9 cellular contexts compared by ENCODE assay signal in genomic region chr1:156106624-156107488, GRCh38. TPM values are rescaled to one million over a fixed set of nuclear protein-coding genes. Genes with fewer than 3 reads are reported as not detected.
DNase-seq lines count a peak whose midpoint lies in the region; ATAC-seq and TF ChIP-seq lines count a peak whose summit lies in the region.
"Had no signal": no experiment of that assay in that cellular context is flagged by ENCODE, and none has a peak within 500 bp of the region (broad histone marks: within the 10 kb centered on the region; RNA-seq: fewer than 3 reads in every experiment).

No MANE protein-coding gene starts in this region.

- CTCF ChIA-PET in IMR-90 (lab: Yijun Ruan, JAX), result interaction anchor here (1.0 kb wide), 1 partner anchor 23 kb away, joined by 3 read pairs; no protein-coding TSS in a partner anchor

- peak overlapping the region; percentile 77 for H2AK9ac ChIP-seq in IMR-90 (replicated peaks; ENCODE audit: low read depth, low read length, poor library complexity)

- H3K4me3 ChIP-seq in DOHH2 (ENCODE audit: low read length) (peak overlapping the region; percentile 68), IMR-90 (ENCODE audit: insufficient read depth, low read depth, low read length) (peak overlapping the region; percentile 14; the same call in 1 of the 2 replicates), body of pancreas (no peak overlapping the region)

- dilution Hi-C loops in IMR-90 (cut with HindIII; ENCODE audit: low sequenced_read_pairs, unreplicated experiment), result no loop called here

- H3K36me3 ChIP-seq in DOHH2 (ENCODE audit: control insufficient read depth, low read length), result no peaks in the 10 kb centered on the region
- no peaks in the 10 kb centered on the region for H3K36me3 ChIP-seq in IMR-90 (ENCODE audit: control insufficient read depth, insufficient read depth, low read length)
- H3K36me3 ChIP-seq in body of pancreas (replicated peaks in 1 of 2; ENCODE audit: insufficient read depth in 1 of 2, low read depth in 2 of 2), result no peaks in the 10 kb centered on the region

- no peak for TF ChIP-seq CTCF in DOHH2 (IDR thresholded peaks at IDR 0.05; ENCODE audit: low read depth, low read length, poor library complexity, severe bottlenecking)
- no peak for TF ChIP-seq CTCF in IMR-90 (conservative IDR thresholded peaks at IDR 0.05; ENCODE audit: low read depth, low read length)
- TF ChIP-seq CTCF in body of pancreas (IDR thresholded peaks at IDR 0.05), result no peak

- no peak for TF ChIP-seq POLR2A in IMR-90 (IDR thresholded peaks at IDR 0.05; ENCODE audit: low read depth, low read length)
- TF ChIP-seq POLR2A in body of pancreas (IDR thresholded peaks at IDR 0.05), result no peak

- ATAC-seq in IMR-90 (ENCODE audit: low read depth) (peak; percentile 15), body of pancreas (peak; percentile 34), HG03565 (IDR thresholded peaks at IDR 0.05; ENCODE audit: unreplicated experiment) (no peak)

- no peaks in the 10 kb centered on the region for H3K79me2 ChIP-seq in DOHH2 (ENCODE audit: control insufficient read depth, low read length)

- H3F3A ChIP-seq in DOHH2 (ENCODE audit: control insufficient read depth, insufficient read depth), result peaks cover 5% of the 10 kb centered on the region

- BruUV-seq in IMR-90 (replicated peaks; lab: Mats Ljungman, UMichigan), result no TSS peak

- peaks cover 32% of the 10 kb centered on the region for H3K9me1 ChIP-seq in IMR-90 (ENCODE audit: insufficient read depth, low read length)

- H3K4me1 ChIP-seq in DOHH2 (ENCODE audit: control insufficient read depth, low read length), result peaks cover 46% of the 10 kb centered on the region
- peaks cover 45% of the 10 kb centered on the region for H3K4me1 ChIP-seq in IMR-90 (ENCODE audit: control insufficient read depth, insufficient read depth, low read length)
- peaks cover 43% of the 10 kb centered on the region for H3K4me1 ChIP-seq in body of pancreas

- peak overlapping the region; percentile 52 for H2BK120ac ChIP-seq in IMR-90 (ENCODE audit: low read depth, low read length)

- H2BK20ac ChIP-seq in IMR-90 (ENCODE audit: low read depth, low read length), result peak overlapping the region; percentile 19

- H3K9me2 ChIP-seq in DOHH2 (replicated peaks; ENCODE audit: control insufficient read depth, low read length), result no peaks in the 10 kb centered on the region

- H4K20me1 ChIP-seq in DOHH2 (ENCODE audit: control insufficient read depth, insufficient read depth, low read depth, low read length) (no peaks in the 10 kb centered on the region), IMR-90 (ENCODE audit: insufficient read depth, low read length) (no peaks in the 10 kb centered on the region)

- peak overlapping the region; percentile 77 for H3K4me2 ChIP-seq in DOHH2 (ENCODE audit: low read length)
- peak overlapping the region; percentile 72 for H3K4me2 ChIP-seq in IMR-90 (ENCODE audit: low read depth, low read length)

- H3K79me1 ChIP-seq in IMR-90 (ENCODE audit: low read depth in 1 of 2, low read length in 2 of 2), result peaks cover 22 to 60% of the 10 kb centered on the region in 2 experiments

- peak overlapping the region; percentile 30; the same call in 1 of the 2 replicates for H3K9ac ChIP-seq in IMR-90 (ENCODE audit: low read depth, low read length)

- in situ Hi-C loops in IMR-90 (cut with MboI; ENCODE audit: low sequenced_read_pairs), result no loop called here

- peak overlapping the region; percentile 15 for H2BK5ac ChIP-seq in IMR-90 (ENCODE audit: low read depth, low read length, poor library complexity, severe bottlenecking)

- intact Hi-C loops in IMR-90 (cut with micrococcal nuclease) (loop anchor here (1.0 kb wide), 1 partner anchor 7 kb away; the partner anchor contains the start of gene LMNA), body of pancreas (cut with DNase I) (no loop called here)

- H3K23ac ChIP-seq in IMR-90 (ENCODE audit: low read depth, low read length), result peak overlapping the region; percentile 70

- H3K14ac ChIP-seq in IMR-90 (replicated peaks; ENCODE audit: low read depth, low read length), result peak overlapping the region; percentile 80

- DNase-seq in IMR-90, result peak; percentile 40
- DNase-seq in body of pancreas, result peak in 3 of 4 donors; percentile 41 to 54 (median 50)
- peak; percentile 64 for DNase-seq in left kidney (ENCODE audit: low read depth, low spot score)
- no peak for DNase-seq in NCI-H1048 (lab: John Stamatoyannopoulos, UW)
- no peak for DNase-seq in stimulated activated CD4-positive, alpha-beta T cell treated with anti-CD3 and anti-CD28 coated beads, Interleukin-15, amount 100 ng/mL, for 24 hours

- H3K56ac ChIP-seq in IMR-90 (ENCODE audit: extremely low read depth, insufficient read depth, low read length), result 0 out of 2 replicates have a peak overlapping the region, but pooled peaks have one; percentile 41

- TF ChIP-seq RAD21 in IMR-90 (IDR thresholded peaks at IDR 0.05; ENCODE audit: low read length), result no peak

- H3K4ac ChIP-seq in IMR-90 (ENCODE audit: low read depth, low read length), result peak overlapping the region; percentile 90

- peaks cover 6% of the 10 kb centered on the region for H3K27me3 ChIP-seq in DOHH2 (ENCODE audit: control insufficient read depth, low read length)
- no peaks in the 10 kb centered on the region for H3K27me3 ChIP-seq in IMR-90 (ENCODE audit: control insufficient read depth, insufficient read depth, low read length)
- H3K27me3 ChIP-seq in body of pancreas, result no peaks in the 10 kb centered on the region

- H4K91ac ChIP-seq in IMR-90 (ENCODE audit: insufficient read depth, low read depth, low read length), result peak overlapping the region; percentile 70

- no peaks in the 10 kb centered on the region for H3K9me3 ChIP-seq in DOHH2 (ENCODE audit: control insufficient read depth, insufficient read depth, low read length)
- no peaks in the 10 kb centered on the region for H3K9me3 ChIP-seq in IMR-90 (ENCODE audit: control insufficient read depth, insufficient read depth, low read length)
- H3K9me3 ChIP-seq in body of pancreas, result no peaks in the 10 kb centered on the region

- peak overlapping the region; percentile 43 for H2AFZ ChIP-seq in IMR-90 (replicated peaks; ENCODE audit: low read length, poor library complexity)

- peak overlapping the region; percentile 26 for H3K18ac ChIP-seq in IMR-90 (ENCODE audit: low read depth, low read length)

- peak overlapping the region; percentile 3 to 84; a peak in 1 of 4 replicates for H4K8ac ChIP-seq in IMR-90 (ENCODE audit: low read depth in 2 of 2, low read length in 2 of 2)

- peak overlapping the region; percentile 24 for H4K5ac ChIP-seq in IMR-90 (ENCODE audit: low read depth, low read length)

- H2AK5ac ChIP-seq in IMR-90 (ENCODE audit: low read depth, low read length), result peak overlapping the region; percentile 98

- peak overlapping the region; percentile 16; the same call in 1 of the 3 replicates for H2BK15ac ChIP-seq in IMR-90 (ENCODE audit: low read depth, low read length)

- 58% methylated on average over 4 of the region's 14 CpGs; no CpG with 5 or more reads in 1 of the 2 experiments for WGBS in IMR-90 (ENCODE audit: extremely low coverage in 2 of 2, insufficient read length in 1 of 2), 2 experiments
- WGBS in body of pancreas, 2 donors, result 12 to 28% methylated on average over 7 to 10 of the region's 14 CpGs

- POLR2A ChIA-PET in IMR-90 (lab: Charles Lee; ENCODE audit: unreplicated experiment), result no interaction called here

- H3K27ac ChIP-seq in DOHH2 (ENCODE audit: low read depth, low read length) (peak overlapping the region; percentile 38), IMR-90 (ENCODE audit: insufficient read depth, low read length) (peak overlapping the region; percentile 35), body of pancreas (peak overlapping the region; percentile 89 to 98 (median 95)), temporal lobe (ENCODE audit: low read depth, low read length) (peak overlapping the region; percentile 71)

TF ChIP-seq in IMR-90, 13 proteins besides CTCF, POLR2A, EP300 and RAD21:
- TF ChIP-seq FOS (IDR thresholded peaks at IDR 0.05; ENCODE audit: low read depth, low read length) (no peak), CEBPB (IDR thresholded peaks at IDR 0.05; ENCODE audit: low read depth, low read length) (0 out of 2 replicates have a peak, but pooled peaks have one; percentile 8)

RNA-seq across cellular contexts. Expression of gene LMNA, which starts 7.7 kb away (rescaled TPM):
- total RNA-seq in IMR-90 (2012; rRNA removed) (753 and 755 TPM in 2 replicates), body of pancreas (100 to 1,000 TPM; 152 to 186 TPM), temporal lobe (20.4 TPM)
- 563 and 927 TPM in 2 replicates for polyA plus RNA-seq in IMR-90 (2012; rRNA removed)
- polyA plus RNA-seq in IMR-90 (2012; cell fraction: cytosol; rRNA removed), result 602 and 638 TPM in 2 replicates
- polyA plus RNA-seq in IMR-90 (2012; cell fraction: nucleus; rRNA removed; ENCODE audit: low replicate concordance), result 1,137 and 1,144 TPM in 2 replicates

RNA-seq across cellular contexts. Expression of gene MEX3A, which starts 24.6 kb away (rescaled TPM):
- total RNA-seq in IMR-90 (2012; rRNA removed), result 2.3 and 2.5 TPM in 2 replicates
- 9.0 and 11.6 TPM in 2 replicates for polyA plus RNA-seq in IMR-90 (2012; rRNA removed)
- 4.0 and 8.8 TPM in 2 replicates for polyA plus RNA-seq in IMR-90 (2012; cell fraction: cytosol; rRNA removed)
- polyA plus RNA-seq in IMR-90 (2012; cell fraction: nucleus; rRNA removed; ENCODE audit: low replicate concordance), result 14.6 and 16.6 TPM in 2 replicates
- 1 to 10 TPM in 1 of 2 donors, under 1 TPM in 1; 0.99 to 4.7 TPM for total RNA-seq in body of pancreas
- 44.0 TPM for total RNA-seq in temporal lobe

RNA-seq across cellular contexts. Expression of gene RAB25, which starts 45.9 kb away (rescaled TPM):
- not detected in 2 replicates for total RNA-seq in IMR-90 (2012; rRNA removed)
- not detected in 2 replicates for polyA plus RNA-seq in IMR-90 (2012; rRNA removed)
- 0.03 TPM in 1 of 2 replicates, not detected in the other for polyA plus RNA-seq in IMR-90 (2012; cell fraction: cytosol; rRNA removed)
- 0.29 TPM in 1 of 2 replicates, not detected in the other for polyA plus RNA-seq in IMR-90 (2012; cell fraction: nucleus; rRNA removed; ENCODE audit: low replicate concordance)
- total RNA-seq in body of pancreas, result 10 to 100 TPM; 31.3 to 66.7 TPM
- not detected for total RNA-seq in temporal lobe
- total RNA-seq: LHCN-M2 had no signal

RNA-seq across cellular contexts. Expression of gene SEMA4A, which starts 46.5 kb away (rescaled TPM):
- total RNA-seq in IMR-90 (2012; rRNA removed) (0.18 and 0.28 TPM in 2 replicates), body of pancreas (10 to 100 TPM in 1 of 2 donors, 1 to 10 TPM in 1; 2.6 to 11.9 TPM), temporal lobe (24.8 TPM)
- 0.86 and 1.4 TPM in 2 replicates for polyA plus RNA-seq in IMR-90 (2012; rRNA removed)
- polyA plus RNA-seq in IMR-90 (2012; cell fraction: cytosol; rRNA removed), result 0.15 and 0.41 TPM in 2 replicates
- polyA plus RNA-seq in IMR-90 (2012; cell fraction: nucleus; rRNA removed; ENCODE audit: low replicate concordance), result 10.3 and 13.3 TPM in 2 replicates

RNA-seq across cellular contexts. Expression of gene LAMTOR2, which starts 52.3 kb away (rescaled TPM):
- total RNA-seq in IMR-90 (2012; rRNA removed) (45.8 and 50.0 TPM in 2 replicates), body of pancreas (10 to 100 TPM; 44.2 to 47.5 TPM), temporal lobe (37.9 TPM)
- polyA plus RNA-seq in IMR-90 (2012; rRNA removed), result 89.0 and 106 TPM in 2 replicates
- 132 and 144 TPM in 2 replicates for polyA plus RNA-seq in IMR-90 (2012; cell fraction: cytosol; rRNA removed)
- 24.2 and 31.7 TPM in 2 replicates for polyA plus RNA-seq in IMR-90 (2012; cell fraction: nucleus; rRNA removed; ENCODE audit: low replicate concordance)

Comparison
In these comparisons a context has a peak if more than half of its experiments do, and no peak if none do; other contexts are left out.
1. H3K27ac ChIP-seq: peak in every context shown above with its lines; median percentile 95 in body of pancreas; 71 in temporal lobe; 38 in DOHH2; 35 in IMR-90.
2. H3K4me3 ChIP-seq: peak in DOHH2 (single experiment) and IMR-90 (single experiment); none in body of pancreas (0 of 2).
3. DNase-seq: peak in IMR-90 (single experiment), body of pancreas (3 of 4) and left kidney (single experiment); none in NCI-H1048 (single experiment) and stimulated activated CD4-positive, alpha-beta T cell treated with anti-CD3 and anti-CD28 coated beads, Interleukin-15, amount 100 ng/mL, for 24 hours (single experiment).
4. RNA of gene RAB25, which starts 45.9 kb away (total RNA-seq): 31.3 to 66.7 TPM in body of pancreas; not detected in IMR-90 and not detected in temporal lobe (single experiment); every median in the first group is over 10 times any median in the second.